In genomic region chr12:9880532-9880931, GRCh38 we compare ENCODE assay signal across 16 cellular contexts. TPM values are rescaled to one million over a fixed set of nuclear protein-coding genes. Genes with fewer than 3 reads are reported as not detected.
DNase-seq lines count a peak whose midpoint lies in the region; ATAC-seq and TF ChIP-seq lines count a peak whose summit lies in the region.
"Had no signal": no experiment of that assay in that cellular context is flagged by ENCODE, and none has a peak within 500 bp of the region (broad histone marks: within the 10 kb centered on the region; RNA-seq: fewer than 3 reads in every experiment).

No MANE protein-coding gene starts in this region.

- in situ Hi-C loops in GM23248 (cut with MboI): no loop called here

- DNase-seq in GM23248 (peak; percentile 10), NT2/D1 (ENCODE audit: low read depth, low spot score) (peak; percentile 63), epithelial cell of esophagus (ENCODE audit: low read depth) (peak; percentile 30), endodermal cell (no peak), CD1c-positive myeloid dendritic cell (ENCODE audit: extremely low spot score) (no peak)
- DNase-seq: CD4-positive, alpha-beta T cell; DMS79; GOT3; HCEC 1CT; HFFc6; Karpas-422 had no signal

- H3K4me3 Mint-ChIP-seq in endodermal cell: no peak overlapping the region
- H3K4me3 Mint-ChIP-seq: CD4-positive, alpha-beta T cell; HFFc6 had no signal

- H3K9me3 ChIP-seq in BLaER1 treated with 17β-estradiol and CSF1 and Interleukin-3, amounts not matched to agents 10 nM and 100 nM (replicated peaks in 1 of 11): peaks cover 0 to 8% (median 0%) of the 10 kb centered on the region in 11 experiments; a peak in 3 of 22 replicates
- H3K9me3 ChIP-seq in GM23248 (ENCODE audit: low read depth) (no peaks in the 10 kb centered on the region), NT2/D1 (ENCODE audit: insufficient read depth, low read length) (no peaks in the 10 kb centered on the region), endodermal cell (ENCODE audit: control insufficient read depth, low read length) (no peaks in the 10 kb centered on the region)
- H3K9me3 ChIP-seq: A549 had no signal

- no peaks in the 10 kb centered on the region for H3K36me3 ChIP-seq in BLaER1 treated with 17β-estradiol and CSF1 and Interleukin-3, amounts not matched to agents 10 nM and 100 nM
- no peaks in the 10 kb centered on the region for H3K36me3 ChIP-seq in GM23248 (ENCODE audit: low read depth)
- no peaks in the 10 kb centered on the region for H3K36me3 ChIP-seq in NT2/D1 (ENCODE audit: insufficient read depth, insufficient read length, low read length)
- no peaks in the 10 kb centered on the region for H3K36me3 ChIP-seq in endodermal cell (ENCODE audit: control insufficient read depth, insufficient read depth, low read length)

- no peaks in the 10 kb centered on the region for H3K79me2 ChIP-seq in GM23248 (ENCODE audit: insufficient read depth)

- H3F3A ChIP-seq in GM23248 (ENCODE audit: insufficient read depth): no peaks in the 10 kb centered on the region

- H3K9me3 Mint-ChIP-seq in endodermal cell: peaks cover 2% of the 10 kb centered on the region
- H3K9me3 Mint-ChIP-seq: CD4-positive, alpha-beta T cell; HFFc6 had no signal

- no peaks in the 10 kb centered on the region for H3K9me2 ChIP-seq in GM23248 (ENCODE audit: insufficient read depth)

- no peaks in the 10 kb centered on the region for H4K20me1 ChIP-seq in BLaER1 treated with 17β-estradiol and CSF1 and Interleukin-3, amounts not matched to agents 10 nM and 100 nM
- no peaks in the 10 kb centered on the region for H4K20me1 ChIP-seq in GM23248 (ENCODE audit: insufficient read depth)

- no peaks in the 10 kb centered on the region for H3K36me3 Mint-ChIP-seq in endodermal cell (ENCODE audit: low read depth)

- H3K4me1 Mint-ChIP-seq in endodermal cell: no peaks in the 10 kb centered on the region

- H3K27me3 Mint-ChIP-seq in endodermal cell (ENCODE audit: insufficient read depth): no peaks in the 10 kb centered on the region
- H3K27me3 Mint-ChIP-seq: CD4-positive, alpha-beta T cell had no signal

- no peak overlapping the region for H2AFZ ChIP-seq in GM23248

- no peak for ATAC-seq in GM18858 (IDR thresholded peaks at IDR 0.05; ENCODE audit: unreplicated experiment)
- ATAC-seq: A549 had no signal

- TF ChIP-seq CTCF in epithelial cell of esophagus (IDR thresholded peaks at IDR 0.05; ENCODE audit: insufficient read depth, low read depth, low read length, missing control alignments) (no peak), endodermal cell (conservative IDR thresholded peaks at IDR 0.05) (no peak)

- H3K4me3 ChIP-seq in BLaER1 treated with 17β-estradiol and CSF1 and Interleukin-3, amounts not matched to agents 10 nM and 100 nM: no peak overlapping the region
- H3K4me3 ChIP-seq in GM23248: no peak overlapping the region
- no peak overlapping the region for H3K4me3 ChIP-seq in NT2/D1 (ENCODE audit: insufficient read length, low read depth)
- H3K4me3 ChIP-seq in epithelial cell of esophagus (ENCODE audit: low read length): no peak overlapping the region
- H3K4me3 ChIP-seq in endodermal cell (ENCODE audit: low read length): no peak overlapping the region
- H3K4me3 ChIP-seq: A549 had no signal

- peaks cover 0 to 14% (median 9%) of the 10 kb centered on the region in 10 experiments; a peak in 14 of 20 replicates for H3K4me1 ChIP-seq in BLaER1 treated with 17β-estradiol and CSF1 and Interleukin-3, amounts not matched to agents 10 nM and 100 nM
- H3K4me1 ChIP-seq in GM23248 (ENCODE audit: insufficient read depth) (no peaks in the 10 kb centered on the region), NT2/D1 (ENCODE audit: insufficient read depth, insufficient read length) (no peaks in the 10 kb centered on the region), endodermal cell (ENCODE audit: control insufficient read depth, insufficient read depth, low read length) (no peaks in the 10 kb centered on the region)
- H3K4me1 ChIP-seq: A549 had no signal

- no peak overlapping the region for H3K27ac Mint-ChIP-seq in endodermal cell
- H3K27ac Mint-ChIP-seq: CD4-positive, alpha-beta T cell; HFFc6 had no signal

- no peak overlapping the region for H3K9ac ChIP-seq in BLaER1 treated with 17β-estradiol and CSF1 and Interleukin-3, amounts not matched to agents 10 nM and 100 nM
- H3K9ac ChIP-seq in GM23248: no peak overlapping the region
- H3K9ac ChIP-seq in NT2/D1 (ENCODE audit: insufficient read length, low read depth): no peak overlapping the region
- H3K9ac ChIP-seq in endodermal cell (ENCODE audit: extremely low read depth, low read length, poor library complexity, severe bottlenecking): no peak overlapping the region

- H3K4me2 ChIP-seq in BLaER1 treated with 17β-estradiol and CSF1 and Interleukin-3, amounts not matched to agents 10 nM and 100 nM: peak overlapping the region in 7 of 11 experiments; percentile 4 to 63 (median 47); a peak in 8 of 22 replicates
- no peak overlapping the region for H3K4me2 ChIP-seq in GM23248 (ENCODE audit: unreplicated experiment)
- H3K4me2 ChIP-seq: A549 had no signal

- H3K27me3 ChIP-seq in BLaER1 treated with 17β-estradiol and CSF1 and Interleukin-3, amounts not matched to agents 10 nM and 100 nM: no peaks in the 10 kb centered on the region
- H3K27me3 ChIP-seq in GM23248 (replicated peaks; ENCODE audit: insufficient read depth) (no peaks in the 10 kb centered on the region), NT2/D1 (ENCODE audit: insufficient read depth, insufficient read length) (no peaks in the 10 kb centered on the region), endodermal cell (ENCODE audit: control insufficient read depth, insufficient read depth, low read length, poor library complexity, severe bottlenecking) (no peaks in the 10 kb centered on the region)

- no peak overlapping the region for H3K27ac ChIP-seq in BLaER1 treated with 17β-estradiol and CSF1 and Interleukin-3, amounts not matched to agents 10 nM and 100 nM
- H3K27ac ChIP-seq in GM23248 (no peak overlapping the region), endodermal cell (ENCODE audit: low read depth, low read length) (no peak overlapping the region)
- H3K27ac ChIP-seq: A549 had no signal

- WGBS in GM23248 (ENCODE audit: low coverage in 1 of 2, low lambda C conversion rate in 2 of 2, missing lambda C conversion rate in 2 of 2), 2 experiments: 78 to 80% methylated on average over 2 of the region's 2 CpGs
- 64 to 67% methylated on average over 2 of the region's 2 CpGs for whole genome bisulfite sequencing in endodermal cell (ENCODE audit: insufficient coverage in 1 of 2, insufficient read length in 1 of 2), 2 experiments

RNA-seq across cellular contexts. Expression of gene KLRF2, which starts 0.8 kb away (rescaled TPM):
- not detected in 2 replicates for total RNA-seq in GM23248 (2014; rRNA removed; shearing (Covaris generic))
- not detected in 2 replicates for polyA plus RNA-seq in GM23248 (2016; fragmentation: Nextera tagmentation; extraction: Ambion mirVana)
- not detected for total RNA-seq in endodermal cell
- polyA plus RNA-seq in endodermal cell (2013, experiment 1 of 2): not detected
- not detected for polyA plus RNA-seq in endodermal cell (2013, experiment 2 of 2)
- total RNA-seq: CD4-positive, alpha-beta T cell; HFFc6 had no signal
- polyA plus RNA-seq: A549, AG04450, BJ had no signal

RNA-seq across cellular contexts. Expression of gene CLEC2B, which starts 11.4 kb away (rescaled TPM):
- 6.2 and 7.2 TPM in 2 replicates for total RNA-seq in GM23248 (2014; rRNA removed; shearing (Covaris generic))
- 11.7 and 12.2 TPM in 2 replicates for polyA plus RNA-seq in GM23248 (2016; fragmentation: Nextera tagmentation; extraction: Ambion mirVana)
- not detected for total RNA-seq in endodermal cell
- not detected for polyA plus RNA-seq in endodermal cell (2013, experiment 1 of 2)
- polyA plus RNA-seq in endodermal cell (2013, experiment 2 of 2): not detected
- total RNA-seq: HFFc6 had no signal

RNA-seq across cellular contexts. Expression of gene CLEC2A, which starts 51.6 kb away (rescaled TPM):
- not detected in 2 replicates for total RNA-seq in GM23248 (2014; rRNA removed; shearing (Covaris generic))
- polyA plus RNA-seq in GM23248 (2016; fragmentation: Nextera tagmentation; extraction: Ambion mirVana): not detected in 2 replicates
- 1 to 10 TPM in 1 of 2 donors, not detected in 1; 3.8 TPM for total RNA-seq in endodermal cell
- not detected for polyA plus RNA-seq in endodermal cell (2013, experiment 1 of 2)
- polyA plus RNA-seq in endodermal cell (2013, experiment 2 of 2): not detected
- total RNA-seq: CD4-positive, alpha-beta T cell; HFFc6 had no signal
- polyA plus RNA-seq: A549, AG04450, BJ had no signal

RNA-seq across cellular contexts. Expression of gene KLRF1, which starts 53.3 kb away (rescaled TPM):
- total RNA-seq in GM23248 (2014; rRNA removed; shearing (Covaris generic)): not detected in 2 replicates
- polyA plus RNA-seq in GM23248 (2016; fragmentation: Nextera tagmentation; extraction: Ambion mirVana): not detected in 2 replicates
- total RNA-seq in endodermal cell: not detected
- polyA plus RNA-seq in endodermal cell (2013, experiment 1 of 2): not detected
- polyA plus RNA-seq in endodermal cell (2013, experiment 2 of 2): not detected
- total RNA-seq: HFFc6 had no signal
- polyA plus RNA-seq: A549, AG04450, BJ had no signal

Comparison
In these comparisons a context has a peak if more than half of its experiments do, and no peak if none do; other contexts are left out.
1. DNase-seq: peak in GM23248 (single experiment), NT2/D1 (single experiment) and epithelial cell of esophagus (single experiment); none in endodermal cell (single experiment) and CD1c-positive myeloid dendritic cell (single experiment).